8 cellular contexts compared by ENCODE assay signal in the genomic region with DNA sequence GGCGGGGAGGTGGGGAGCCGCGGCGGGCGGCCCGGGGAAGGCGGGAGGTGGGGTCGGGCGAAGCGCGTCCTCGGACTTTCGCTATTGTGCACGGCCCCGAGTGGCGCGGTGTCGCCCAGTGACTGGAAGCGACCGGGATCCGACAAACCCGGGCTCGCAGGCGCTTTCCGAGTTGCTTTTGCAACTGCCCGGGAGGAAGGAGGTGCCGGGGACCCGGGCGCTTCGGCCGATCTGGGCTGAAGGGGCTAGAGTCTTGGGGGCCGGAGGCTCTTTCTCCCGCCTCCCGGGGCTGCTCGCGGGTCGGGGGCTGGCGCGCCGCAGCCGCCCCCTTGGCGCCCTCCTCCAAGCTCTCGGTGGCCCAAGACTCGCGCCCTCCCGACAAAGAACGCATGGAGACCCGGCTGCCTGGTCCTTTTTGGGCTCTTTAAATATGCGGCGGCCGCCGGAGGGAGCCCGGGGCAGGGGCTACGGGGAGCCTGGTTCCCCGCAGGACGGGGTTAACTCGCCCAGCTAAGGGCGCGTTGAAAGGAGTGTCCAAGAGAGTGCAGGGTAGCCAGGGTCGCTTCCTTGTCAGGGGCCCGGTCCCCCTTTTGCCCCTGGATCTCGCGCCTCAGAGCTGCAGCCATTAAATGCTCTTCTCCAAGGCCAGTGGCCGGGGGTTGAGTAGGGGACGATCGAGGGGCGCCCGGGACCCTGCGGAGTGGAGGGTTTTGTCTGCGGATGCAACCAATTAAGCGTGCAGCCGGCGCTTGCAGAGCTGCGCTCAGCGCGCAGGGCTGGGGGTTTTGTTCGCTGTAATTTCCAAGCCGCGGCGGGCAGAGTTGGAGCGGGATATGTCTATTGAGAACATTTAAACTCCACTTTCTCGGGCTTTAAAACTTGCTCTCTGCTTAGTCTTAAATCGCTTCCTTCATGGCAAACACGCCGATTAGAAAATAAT. TPM values are rescaled to one million over a fixed set of nuclear protein-coding genes. Genes with fewer than 3 reads are reported as not detected.
DNase-seq lines count a peak whose midpoint lies in the region; ATAC-seq, FAIRE-seq and TF ChIP-seq lines count a peak whose summit lies in the region.

No MANE protein-coding gene starts in this region.

- FAIRE-seq in A549 (lab: Jason Lieb, UNC): no peak
- no peak for FAIRE-seq in pancreas (lab: Jason Lieb, UNC)

- H3K4me1 ChIP-seq in A549: peaks cover 13% of the 10 kb centered on the region; the same call in 1 of the 3 replicates
- H3K4me1 ChIP-seq in pancreas: peaks cover 7 to 9% (median 8%) of the 10 kb centered on the region in 3 donors

- no peak for TF ChIP-seq EP300 in A549 (IDR thresholded peaks at IDR 0.05)

- no peaks in the 10 kb centered on the region for H3K36me3 ChIP-seq in pancreas

- no peaks in the 10 kb centered on the region for H3K9me3 ChIP-seq in A549
- H3K9me3 ChIP-seq in pancreas: no peaks in the 10 kb centered on the region

- peak overlapping the region; percentile 80 for H3K4me3 ChIP-seq in A549
- H3K4me3 ChIP-seq in WI38 (ENCODE audit: low read depth, low read length): peak overlapping the region; percentile 93
- peak overlapping the region; percentile 10 to 58 (median 40) for H3K4me3 ChIP-seq in pancreas

- CTCF ChIA-PET in A549 (lab: Yijun Ruan, JAX): interaction anchor here (0.6 to 3.7 kb wide), 3 partner anchors 224 to 296 kb away, joined by 3 to 19 read pairs (median 3); no protein-coding TSS in a partner anchor

- POLR2A ChIA-PET in A549 (lab: Yijun Ruan, JAX): no interaction called here

- H3K27ac ChIP-seq in A549 (peak overlapping the region; percentile 69 to 90), pancreas (peak overlapping the region in 1 of 4 donors; percentile 9)

- no peak for TF ChIP-seq POLR2A in A549 (IDR thresholded peaks at IDR 0.05; ENCODE audit: low read length)

- DNase-seq in A549 (ENCODE audit: low read depth in 1 of 2, low spot score in 1 of 2) (peak; percentile 34 to 43), Right ventricle myocardium superior (peak; percentile 45), pancreas (peak in 5 of 6 donors; percentile 20 to 82 (median 31)), NCI-H774 (lab: John Stamatoyannopoulos, UW) (no peak), A172 (ENCODE audit: low spot score) (no peak), dedifferentiated amniotic fluid mesenchymal stem cell (ENCODE audit: extremely low spot score) (no peak)

- H3K4me2 ChIP-seq in A549: peak overlapping the region; percentile 99

- under 1% methylated on average over 34 of the region's 85 CpGs for WGBS in A549 (ENCODE audit: missing lambda C conversion rate)
- WGBS in pancreas, 2 donors: 1% methylated on average over 68 to 85 of the region's 85 CpGs

- peaks cover 0 to 23% (median under 1%) of the 10 kb centered on the region in 4 donors for H3K27me3 ChIP-seq in pancreas

- ATAC-seq in A549: peak; percentile 22 to 45
- ATAC-seq in GM18502 (IDR thresholded peaks at IDR 0.05; ENCODE audit: poor library complexity, unreplicated experiment): peak; percentile 42
- ATAC-seq in Right ventricle myocardium superior (ENCODE audit: poor library complexity): peak; percentile 21
- ATAC-seq in pancreas: peak in 3 of 4 donors; percentile 13 to 51 (median 39)

- intact Hi-C loops in Right ventricle myocardium superior (cut with DNase I): no loop called here
- intact Hi-C loops in pancreas (cut with DNase I): no loop called here

- TF ChIP-seq RAD21 in A549 (conservative IDR thresholded peaks at IDR 0.05 in 1 of 2, IDR thresholded peaks at IDR 0.05 in 1 of 2): peak in 1 of 2 experiments; percentile 19; a peak in 2 of 5 replicates

- TF ChIP-seq CTCF in A549 (IDR thresholded peaks at IDR 0.05): no peak
- no peak for TF ChIP-seq CTCF in WI38 (IDR thresholded peaks at IDR 0.05; ENCODE audit: low read depth, low read length)
- TF ChIP-seq CTCF in pancreas (IDR thresholded peaks at IDR 0.05): no peak

TF ChIP-seq in A549, 52 proteins besides CTCF, POLR2A, EP300 and RAD21:
- TF ChIP-seq E2F6 (IDR thresholded peaks at IDR 0.05; ENCODE audit: borderline replicate concordance, low read depth) (no peak), MAX (IDR thresholded peaks at IDR 0.05) (peak; percentile 23; the same call in 1 of the 2 replicates), NR3C1 (IDR thresholded peaks at IDR 0.05) (no peak), SMC3 (IDR thresholded peaks at IDR 0.05) (peak; percentile 34; the same call in 2 of the 3 replicates), BHLHE40 (IDR thresholded peaks at IDR 0.05; ENCODE audit: low read depth, low read length) (no peak), CHD2 (IDR thresholded peaks at IDR 0.05; ENCODE audit: low read length, partially characterized antibody) (no peak), TFCP2L1 (CRISPR knock-in tag; IDR thresholded peaks at IDR 0.05) (no peak)
- TF ChIP-seq, protein P1, sequence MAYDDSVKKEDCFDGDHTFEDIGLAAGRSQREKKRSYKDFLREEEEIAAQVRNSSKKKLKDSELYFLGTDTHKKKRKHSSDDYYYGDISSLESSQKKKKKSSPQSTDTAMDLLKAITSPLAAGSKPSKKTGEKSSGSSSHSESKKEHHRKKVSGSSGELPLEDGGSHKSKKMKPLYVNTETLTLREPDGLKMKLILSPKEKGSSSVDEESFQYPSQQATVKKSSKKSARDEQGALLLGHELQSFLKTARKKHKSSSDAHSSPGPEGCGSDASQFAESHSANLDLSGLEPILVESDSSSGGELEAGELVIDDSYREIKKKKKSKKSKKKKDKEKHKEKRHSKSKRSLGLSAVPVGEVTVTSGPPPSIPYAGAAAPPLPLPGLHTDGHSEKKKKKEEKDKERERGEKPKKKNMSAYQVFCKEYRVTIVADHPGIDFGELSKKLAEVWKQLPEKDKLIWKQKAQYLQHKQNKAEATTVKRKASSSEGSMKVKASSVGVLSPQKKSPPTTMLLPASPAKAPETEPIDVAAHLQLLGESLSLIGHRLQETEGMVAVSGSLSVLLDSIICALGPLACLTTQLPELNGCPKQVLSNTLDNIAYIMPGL (CRISPR knock-in tag; IDR thresholded peaks at IDR 0.05; ENCODE audit: borderline replicate concordance): no peak

RNA-seq across cellular contexts. Expression of gene HMGA2, which starts 1.6 kb away (rescaled TPM):
- polyA plus RNA-seq in A549 (2011; rRNA removed) (17.4 and 22.8 TPM in 2 replicates), A549 (2017; fragmentation: RNase III; extraction: RNeasy Plus Mini Kit Qiagen cat#74134 plus additional on column Dnase treatment) (6.2 to 9.2 TPM (median 6.8 TPM) in 3 replicates), pancreas (under 1 TPM; 0.27 to 0.33 TPM)
- polyA plus RNA-seq in A549 (2012; cell fraction: cytosol; rRNA removed): 11.6 and 12.9 TPM in 2 replicates
- polyA plus RNA-seq in A549 (2012; cell fraction: nucleus; rRNA removed): 7.8 and 12.0 TPM in 2 replicates
- 7.6 and 8.0 TPM in 2 replicates for polyA minus RNA-seq in A549 (2011; rRNA and poly(A)+ RNA removed)
- total RNA-seq in Right ventricle myocardium superior (not detected), pancreas (under 1 TPM; 0.20 to 0.69 (median 0.50) TPM)
- total RNA-seq in A172 (2014; rRNA removed; shearing (Covaris generic)): 0.77 and 2.8 TPM in 2 replicates

Comparison
In these comparisons a context has a peak if more than half of its experiments do, and no peak if none do; other contexts are left out.
1. DNase-seq: peak in A549 (2 of 2), Right ventricle myocardium superior (single experiment) and pancreas (5 of 6); none in NCI-H774 (single experiment), A172 (single experiment) and dedifferentiated amniotic fluid mesenchymal stem cell (single experiment).
2. H3K4me3 ChIP-seq: peak in every context shown above with its lines; median percentile 93 in WI38; 80 in A549; 40 in pancreas.
3. Peak in every context shown above with its lines, with median percentiles within 50 percentile points of each other: ATAC-seq.